7 cellular contexts compared by ENCODE assay signal in the genomic region with DNA sequence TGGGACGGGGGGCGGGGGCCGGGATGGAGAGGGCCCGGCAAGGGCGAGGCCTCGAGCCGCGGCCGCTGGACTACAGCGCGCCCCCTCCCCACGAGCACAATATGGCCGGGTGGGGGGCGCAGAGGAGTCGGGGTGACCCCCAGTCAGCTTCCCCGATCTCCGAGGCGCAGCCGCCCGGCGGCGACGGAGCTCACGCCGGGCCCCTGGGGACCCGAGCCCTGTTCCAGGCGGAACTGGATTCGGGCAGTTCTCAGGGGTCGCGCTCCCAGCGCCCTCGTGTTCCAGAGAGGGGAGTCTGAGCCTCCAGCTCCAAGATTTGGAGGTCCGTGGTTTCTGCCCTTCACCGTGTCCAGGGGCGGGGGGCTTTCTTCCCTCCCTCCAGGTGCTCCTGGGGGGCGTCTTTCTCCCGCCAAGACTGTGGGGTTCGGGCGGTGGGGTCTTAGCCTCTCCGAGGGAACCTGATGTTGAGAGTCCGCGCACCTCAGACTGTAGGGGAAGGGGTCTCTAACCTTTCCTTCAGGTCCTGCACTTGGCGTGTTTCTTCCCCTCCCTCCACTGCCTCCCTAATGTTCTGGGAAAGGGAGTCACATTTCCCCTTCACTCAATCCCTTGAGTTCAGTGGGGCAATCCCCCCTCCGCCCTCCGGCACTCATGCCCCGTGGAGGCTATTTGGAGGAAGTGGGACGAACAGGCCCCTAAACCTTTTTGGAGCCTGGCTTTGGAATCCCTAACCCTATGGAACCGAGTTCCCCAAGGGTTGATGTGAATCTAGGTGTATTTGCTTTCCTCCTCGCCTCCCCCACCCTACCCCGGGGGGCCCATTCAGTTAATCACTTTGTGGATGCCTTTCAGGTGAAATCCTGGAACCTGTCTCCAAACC. TPM values are rescaled to one million over a fixed set of nuclear protein-coding genes. Genes with fewer than 3 reads are reported as not detected.
A peak's percentile ranks its signal among the peaks of the same experiment; 100 is the strongest.
DNase-seq lines count a peak whose midpoint lies in the region; ATAC-seq and TF ChIP-seq lines count a peak whose summit lies in the region.

No MANE protein-coding gene starts in this region.

- H4K20me1 ChIP-seq in Loucy (ENCODE audit: insufficient read depth, low read length, poor library complexity, severe bottlenecking): peaks cover 13% of the 10 kb centered on the region

- H3K27me3 ChIP-seq in Loucy (ENCODE audit: insufficient read depth, low read length, poor library complexity, severe bottlenecking) (peaks cover 5% of the 10 kb centered on the region), ascending aorta (no peaks in the 10 kb centered on the region), iPS-20b (ENCODE audit: insufficient read depth, low read length) (peaks cover 57% of the 10 kb centered on the region)

- DNase-seq in ascending aorta (ENCODE audit: low spot score in 2 of 2) (peak in 1 of 2 donors; percentile 75), NCI-H1092 (lab: John Stamatoyannopoulos, UW) (no peak), LoVo (ENCODE audit: low spot score) (no peak)

- ATAC-seq in GM18502 (IDR thresholded peaks at IDR 0.05; ENCODE audit: poor library complexity, unreplicated experiment): peak; percentile 17

- H3K36me3 ChIP-seq in Loucy (ENCODE audit: insufficient read depth, low read length) (no peaks in the 10 kb centered on the region), ascending aorta (no peaks in the 10 kb centered on the region), iPS-20b (ENCODE audit: insufficient read depth, low read depth, low read length) (no peaks in the 10 kb centered on the region)

- H3K4me1 ChIP-seq in Loucy (ENCODE audit: insufficient read depth, low read length, poor library complexity, severe bottlenecking): peaks cover 58% of the 10 kb centered on the region
- H3K4me1 ChIP-seq in ascending aorta: peaks cover 9 to 17% of the 10 kb centered on the region in 2 donors
- peaks cover 11% of the 10 kb centered on the region; the same call in 1 of the 2 replicates for H3K4me1 ChIP-seq in iPS-20b (ENCODE audit: insufficient read depth, low read length)

- peak overlapping the region; percentile 80 for H3K4me2 ChIP-seq in Loucy (ENCODE audit: low read depth, low read length, poor library complexity, severe bottlenecking)

- TF ChIP-seq CTCF in Loucy (conservative IDR thresholded peaks at IDR 0.05; ENCODE audit: low read length): no peak
- TF ChIP-seq CTCF in ascending aorta (IDR thresholded peaks at IDR 0.05): peak in 1 of 3 experiments; percentile 10

- H3K9ac ChIP-seq in Loucy (ENCODE audit: low read depth, low read length, poor library complexity, severe bottlenecking) (peak overlapping the region; percentile 98), iPS-20b (ENCODE audit: low read depth, low read length) (peak overlapping the region; percentile 90)

- no peaks in the 10 kb centered on the region for H3K9me3 ChIP-seq in Loucy (ENCODE audit: insufficient read depth, low read depth, low read length)
- no peaks in the 10 kb centered on the region for H3K9me3 ChIP-seq in ascending aorta
- no peaks in the 10 kb centered on the region for H3K9me3 ChIP-seq in iPS-20b (ENCODE audit: insufficient read depth, low read depth, low read length)

- no peaks in the 10 kb centered on the region for H3K9me2 ChIP-seq in Loucy (replicated peaks; ENCODE audit: low read depth, low read length)

- H3F3A ChIP-seq in Loucy (ENCODE audit: low read depth): no peaks in the 10 kb centered on the region

- peak overlapping the region; percentile 77 for H2AFZ ChIP-seq in Loucy (ENCODE audit: low read length)

- intact Hi-C loops in ascending aorta (cut with DNase I): loop anchor here (5.0 kb wide), 2 partner anchors 70 to 330 kb away; no protein-coding TSS in a partner anchor

- H3K4me3 ChIP-seq in Loucy (ENCODE audit: low read length, poor library complexity, severe bottlenecking) (peak overlapping the region; percentile 99), ascending aorta (peak overlapping the region; percentile 94 to 97), iPS-20b (ENCODE audit: low read length) (peak overlapping the region; percentile 94), skin epidermis (peak overlapping the region; percentile 74 to 98 (median 82))

- H3K27ac ChIP-seq in ascending aorta (peak overlapping the region; percentile 80 to 85), iPS-20b (ENCODE audit: low read length) (peak overlapping the region; percentile 6), skin epidermis (peak overlapping the region; percentile 82 to 100 (median 97))

- H3K79me2 ChIP-seq in Loucy (ENCODE audit: insufficient read depth, low read length): peaks cover 58% of the 10 kb centered on the region

RNA-seq across cellular contexts. Expression of a gene that starts 0.6 kb away (rescaled TPM):
- total RNA-seq in ascending aorta: 18.7 TPM

RNA-seq across cellular contexts. Expression of a gene that starts 44.8 kb away (rescaled TPM):
- total RNA-seq in ascending aorta: 308 TPM

RNA-seq across cellular contexts. Expression of a gene that starts 54.7 kb away (rescaled TPM):
- 32.6 TPM for total RNA-seq in ascending aorta

Comparison
In these comparisons a context has a peak if more than half of its experiments do, and no peak if none do; other contexts are left out.
1. H3K27ac ChIP-seq: peak in every context shown above with its lines; median percentile 97 in skin epidermis; 82 in ascending aorta; 6 in iPS-20b.